11 cellular contexts compared by ENCODE assay signal in genomic region chr4:577499-578450, GRCh38. TPM values are rescaled to one million over a fixed set of nuclear protein-coding genes. Genes with fewer than 3 reads are reported as not detected.
DNase-seq lines count a peak whose midpoint lies in the region; ATAC-seq, FAIRE-seq and TF ChIP-seq lines count a peak whose summit lies in the region.
"Had no signal": no experiment of that assay in that cellular context is flagged by ENCODE, and none has a peak within 500 bp of the region (broad histone marks: within the 10 kb centered on the region; RNA-seq: fewer than 3 reads in every experiment).

No MANE protein-coding gene starts in this region.

- ATAC-seq in HG03175 (IDR thresholded peaks at IDR 0.05; ENCODE audit: unreplicated experiment), result no peak
- no peak for ATAC-seq in GM18502 (IDR thresholded peaks at IDR 0.05; ENCODE audit: poor library complexity, unreplicated experiment)

- peak overlapping the region; percentile 42 to 99 (median 96) for H3K27ac Mint-ChIP-seq in brain

- H3K27me3 ChIP-seq in HUES48 (ENCODE audit: control insufficient read depth, insufficient read depth, low read length), result peaks cover 81% of the 10 kb centered on the region

- H3K4me3 Mint-ChIP-seq in brain, result peak overlapping the region; percentile 90 to 94 (median 92)

- no peak for FAIRE-seq in D721Med (lab: Jason Lieb, UNC)

- H3K27me3 Mint-ChIP-seq in brain, result peaks cover 74% of the 10 kb centered on the region

- no peaks in the 10 kb centered on the region for H3K9me3 ChIP-seq in HUES48 (ENCODE audit: control insufficient read depth, insufficient read depth, low read length)

- H3K36me3 Mint-ChIP-seq in brain, result peaks cover 7% of the 10 kb centered on the region

- TF ChIP-seq CTCF in brain (conservative IDR thresholded peaks at IDR 0.05), result no peak
- TF ChIP-seq CTCF in D721Med (IDR thresholded peaks at IDR 0.05; ENCODE audit: insufficient read depth, missing control alignments), result no peak

- H3K4me1 Mint-ChIP-seq in brain, result peaks cover 49% of the 10 kb centered on the region

- peak overlapping the region; percentile 63 for H3K4me3 ChIP-seq in HUES48 (ENCODE audit: low read depth, low read length)

- no peak overlapping the region for H3K27ac ChIP-seq in HUES48 (ENCODE audit: low read depth, low read length)

- peak; percentile 83 for DNase-seq in COLO668 (lab: John Stamatoyannopoulos, UW; ENCODE audit: unreplicated experiment)
- peak; percentile 67 for DNase-seq in myocyte (ENCODE audit: low read depth)
- DNase-seq in D721Med (ENCODE audit: insufficient read length, low spot score), result no peak
- no peak for DNase-seq in NCI-H345 (lab: John Stamatoyannopoulos, UW)
- DNase-seq: stimulated activated naive CD4-positive, alpha-beta T cell treated with Interleukin-2 at 50 U/mL for 16 hours had no signal

- H3K9me3 Mint-ChIP-seq in brain, result peaks cover 0 to 6% (median 0%) of the 10 kb centered on the region in 5 experiments

- H3K9ac ChIP-seq in HUES48 (ENCODE audit: low read depth, low read length), result no peak overlapping the region

- peaks cover 7% of the 10 kb centered on the region for H3K4me1 ChIP-seq in HUES48 (ENCODE audit: control insufficient read depth, insufficient read depth, low read length)

- H3K36me3 ChIP-seq in HUES48 (ENCODE audit: control insufficient read depth, insufficient read depth, low read length), result no peaks in the 10 kb centered on the region

RNA-seq across cellular contexts. Expression of gene TMEM271, which starts 1.7 kb away (rescaled TPM):
- polyA plus RNA-seq in brain (ENCODE audit: insufficient read depth, low read depth, low replicate concordance), result 2.1 TPM
- not detected in 2 replicates for total RNA-seq in myocyte
- not detected for polyA plus RNA-seq in myocyte (2012)
- total RNA-seq: glomerular endothelial cell, SK-MEL-5 had no signal

RNA-seq across cellular contexts. Expression of gene PDE6B, which starts 47.6 kb away (rescaled TPM):
- polyA plus RNA-seq in brain (ENCODE audit: insufficient read depth, low read depth, low replicate concordance), result 8.7 TPM
- total RNA-seq in myocyte, result 0.27 and 2.1 TPM in 2 replicates
- 0.26 TPM for polyA plus RNA-seq in myocyte (2012)
- total RNA-seq: SK-MEL-5 had no signal

Comparison
In these comparisons a context has a peak if more than half of its experiments do, and no peak if none do; other contexts are left out.
1. DNase-seq: peak in COLO668 (single experiment) and myocyte (single experiment); none in D721Med (single experiment) and NCI-H345 (single experiment).